8 cellular contexts compared by ENCODE assay signal in genomic region chr6:33417903-33418689, GRCh38. TPM values are rescaled to one million over a fixed set of nuclear protein-coding genes. Genes with fewer than 3 reads are reported as not detected.
DNase-seq lines count a peak whose midpoint lies in the region; ATAC-seq and TF ChIP-seq lines count a peak whose summit lies in the region.

A gene with protein sequence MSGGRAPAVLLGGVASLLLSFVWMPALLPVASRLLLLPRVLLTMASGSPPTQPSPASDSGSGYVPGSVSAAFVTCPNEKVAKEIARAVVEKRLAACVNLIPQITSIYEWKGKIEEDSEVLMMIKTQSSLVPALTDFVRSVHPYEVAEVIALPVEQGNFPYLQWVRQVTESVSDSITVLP (minus strand): TSS chr6:33418107. CDS start chr6:33418000, 107 bp downstream.

- no peaks in the 10 kb centered on the region for H3K9me3 Mint-ChIP-seq in activated CD4-positive, alpha-beta memory T cell treated with anti-CD3 and anti-CD28 coated beads for 36 hours

- no peaks in the 10 kb centered on the region for H3K27me3 ChIP-seq in dorsolateral prefrontal cortex
- H3K27me3 ChIP-seq in right lobe of liver: no peaks in the 10 kb centered on the region

- TF ChIP-seq CTCF in dorsolateral prefrontal cortex (IDR thresholded peaks at IDR 0.05 in 54 of 56, conservative IDR thresholded peaks at IDR 0.05 in 2 of 56; ENCODE audit: low read depth in 1 of 56, partially characterized antibody in 56 of 56) (peak in 55 of 56 donors; percentile 31 to 79 (median 62)), right lobe of liver (IDR thresholded peaks at IDR 0.05) (peak in 3 of 4 donors; percentile 19 to 27 (median 24))

- H3K27ac Mint-ChIP-seq in activated CD4-positive, alpha-beta memory T cell treated with anti-CD3 and anti-CD28 coated beads for 36 hours: peak within 1 kb of the TSS; percentile 99

- TF ChIP-seq POLR2A in right lobe of liver (IDR thresholded peaks at IDR 0.05): peak; percentile 55

- WGBS in right lobe of liver (ENCODE audit: insufficient coverage, low coverage, low lambda C conversion rate, missing lambda C conversion rate): 5% methylated on average over 5 of the region's 51 CpGs

- peaks cover 0 to 14% (median 2%) of the 10 kb centered on the region in 4 donors for H3K36me3 ChIP-seq in right lobe of liver

- H3K4me3 Mint-ChIP-seq in activated CD4-positive, alpha-beta memory T cell treated with anti-CD3 and anti-CD28 coated beads for 36 hours: peak within 1 kb of the TSS; percentile 94

- H3K4me3 ChIP-seq in dorsolateral prefrontal cortex (peak within 1 kb of the TSS; percentile 57 to 97 (median 86)), right lobe of liver (peak within 1 kb of the TSS; percentile 64 to 76 (median 70))

- H3K4me1 Mint-ChIP-seq in activated CD4-positive, alpha-beta memory T cell treated with anti-CD3 and anti-CD28 coated beads for 36 hours (ENCODE audit: low read depth): peaks cover 56% of the 10 kb centered on the region

- intact Hi-C loops in activated CD4-positive, alpha-beta memory T cell treated with anti-CD3 and anti-CD28 coated beads for 36 hours (cut with micrococcal nuclease): loop anchor here (1.0 to 10.0 kb wide), 12 partner anchors 8 to 1223 kb away; partner anchors contain the start of genes BRD2, GPSM3, KIFC1 and PBX2
- intact Hi-C loops in dorsolateral prefrontal cortex (cut with DNase I) (loop anchor here (1.0 to 10.0 kb wide), 6 partner anchors 8 to 367 kb away; partner anchors contain the start of genes COL11A2 (in 1 of the 2), KIFC1 (in 1 of the 2), LEMD2 (in 1 of the 2) and ZBTB9 (in 1 of the 2)), right lobe of liver (cut with DNase I) (no loop called here)

- ATAC-seq in GM19395 (IDR thresholded peaks at IDR 0.05; ENCODE audit: unreplicated experiment): peak; percentile 85
- ATAC-seq in HG03571 (IDR thresholded peaks at IDR 0.05; ENCODE audit: unreplicated experiment): peak; percentile 72
- ATAC-seq in right lobe of liver: peak; percentile 92 to 96 (median 96)

- DNase-seq in CD1c-positive myeloid dendritic cell (ENCODE audit: extremely low spot score): peak; percentile 99
- peak; percentile 100 for DNase-seq in NCI-H82 (lab: John Stamatoyannopoulos, UW)
- peak; percentile 100 for DNase-seq in activated CD4-positive, alpha-beta memory T cell treated with anti-CD3 and anti-CD28 coated beads for 36 hours
- DNase-seq in dorsolateral prefrontal cortex: peak; percentile 100
- DNase-seq in right lobe of liver: peak; percentile 99 to 100 (median 100)
- DNase-seq in stimulated activated CD4-positive, alpha-beta T cell treated with anti-CD3 and anti-CD28 coated beads, Interleukin-4, amount 100 ng/mL, for 48 hours (ENCODE audit: low read depth in 2 of 2): peak; percentile 93 to 99

- no peaks in the 10 kb centered on the region for H3K9me3 ChIP-seq in right lobe of liver

- H3K27ac ChIP-seq in dorsolateral prefrontal cortex (peak within 1 kb of the TSS; percentile 52 to 99 (median 97)), right lobe of liver (peak within 1 kb of the TSS; percentile 87 to 92 (median 90))

- POLR2A ChIA-PET in activated CD4-positive, alpha-beta memory T cell treated with anti-CD3 and anti-CD28 coated beads for 36 hours (lab: Charles Lee): interaction anchor here (0.8 to 3.5 kb wide), 6 partner anchors 8 to 446 kb away, joined by 3 to 24 read pairs (median 3); partner anchors contain the start of genes KIFC1, ZBTB22 and ZBTB9

- CTCF ChIA-PET in activated CD4-positive, alpha-beta memory T cell treated with anti-CD3 and anti-CD28 coated beads for 36 hours (lab: Charles Lee): interaction anchor here (0.9 to 1.7 kb wide), 7 partner anchors 11 to 168 kb away, joined by 3 to 9 read pairs (median 4); no protein-coding TSS in a partner anchor

- H3K4me1 ChIP-seq in right lobe of liver: peaks cover 0 to 13% (median 3%) of the 10 kb centered on the region in 4 donors

- H3K36me3 Mint-ChIP-seq in activated CD4-positive, alpha-beta memory T cell treated with anti-CD3 and anti-CD28 coated beads for 36 hours: peaks cover 28% of the 10 kb centered on the region

- no peaks in the 10 kb centered on the region for H3K27me3 Mint-ChIP-seq in activated CD4-positive, alpha-beta memory T cell treated with anti-CD3 and anti-CD28 coated beads for 36 hours

RNA-seq across cellular contexts. Expression of the gene that starts here (rescaled TPM):
- total RNA-seq in activated CD4-positive, alpha-beta memory T cell treated with anti-CD3 and anti-CD28 coated beads for 36 hours: 100 to 1,000 TPM; 190 to 198 TPM
- total RNA-seq in dorsolateral prefrontal cortex (100 to 1,000 TPM; 118 to 222 (median 177) TPM), right lobe of liver (100 to 1,000 TPM in 3 of 6 experiments, 10 to 100 TPM in 3; 81.4 to 114 (median 97.4) TPM)

Comparison
In these comparisons a context has a peak if more than half of its experiments do, and no peak if none do; other contexts are left out.
1. Peak in every context shown above with its lines: DNase-seq, ATAC-seq, H3K4me3 ChIP-seq and H3K27ac ChIP-seq.
2. intact Hi-C loops: an anchor here in activated CD4-positive, alpha-beta memory T cell treated with anti-CD3 and anti-CD28 coated beads for 36 hours (1.0 to 10.0 kb wide) and dorsolateral prefrontal cortex (1.0 to 10.0 kb wide); none called in right lobe of liver.